In the genomic region with DNA sequence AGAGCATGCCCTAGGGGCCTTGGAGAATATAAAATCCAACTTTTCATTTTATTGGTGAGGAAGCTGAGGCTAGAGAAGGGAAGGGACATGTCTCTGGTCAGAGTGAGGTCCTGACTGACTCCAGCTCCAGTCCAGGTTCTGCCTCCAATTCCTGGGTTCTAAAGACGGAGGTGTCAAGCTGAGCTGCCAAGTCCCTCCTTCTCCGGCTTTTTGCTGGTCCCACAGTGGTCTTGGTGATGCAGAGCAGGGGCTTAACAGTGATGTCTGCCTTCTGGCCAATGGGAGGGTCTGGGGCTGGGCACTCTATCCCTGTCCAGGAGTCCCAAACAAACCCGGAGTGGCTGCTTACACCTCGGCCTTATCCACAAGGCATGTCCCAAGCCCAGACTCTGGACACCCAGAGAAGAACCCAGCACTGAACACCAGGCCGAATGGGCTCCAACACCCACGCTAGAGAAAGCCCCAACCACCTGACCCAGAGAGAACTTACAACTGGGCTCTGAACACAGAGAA, we compare ENCODE assay signal across 12 cellular contexts.
DNase-seq lines count a peak whose midpoint lies in the region; ATAC-seq and TF ChIP-seq lines count a peak whose summit lies in the region.
"Had no signal": no experiment of that assay in that cellular context is flagged by ENCODE, and none has a peak within 500 bp of the region (broad histone marks: within the 10 kb centered on the region; RNA-seq: fewer than 3 reads in every experiment).

No MANE protein-coding gene starts in this region.

- CTCF ChIA-PET in CD4-positive, alpha-beta memory T cell (lab: Charles Lee; ENCODE audit: partially characterized antibody) = interaction anchor here (22.2 kb wide), 1 partner anchor 148 kb away, joined by 864 read pairs; no protein-coding TSS in a partner anchor

- POLR2A ChIA-PET in CD4-positive, alpha-beta memory T cell (lab: Charles Lee; ENCODE audit: partially characterized antibody) = no interaction called here

- H2AFZ ChIP-seq in neural progenitor cell (replicated peaks) = no peak overlapping the region

- no peaks in the 10 kb centered on the region for H3K27me3 ChIP-seq in CD4-positive, alpha-beta memory T cell (ENCODE audit: insufficient read depth, low read length)
- H3K27me3 ChIP-seq in neural progenitor cell = no peaks in the 10 kb centered on the region

- no peaks in the 10 kb centered on the region for H3K27me3 Mint-ChIP-seq in CD4-positive, alpha-beta memory T cell
- H3K27me3 Mint-ChIP-seq in IgD-negative memory B cell = no peaks in the 10 kb centered on the region
- H3K27me3 Mint-ChIP-seq in dendritic cell treated with granulocyte-macrophage colony-stimulating factor and Interleukin-4, amounts not matched to agents 40 ng/mL and 50 ng/mL, for 4 days = peaks cover 37% of the 10 kb centered on the region
- H3K27me3 Mint-ChIP-seq in neural progenitor cell (ENCODE audit: insufficient read depth, low read depth) = peaks cover 17% of the 10 kb centered on the region

- peak overlapping the region; percentile 47 to 80 (median 71) for H3K4me3 Mint-ChIP-seq in CD4-positive, alpha-beta memory T cell
- peak overlapping the region; percentile 1 to 83 (median 67) for H3K4me3 Mint-ChIP-seq in IgD-negative memory B cell
- no peak overlapping the region for H3K4me3 Mint-ChIP-seq in dendritic cell treated with granulocyte-macrophage colony-stimulating factor and Interleukin-4, amounts not matched to agents 40 ng/mL and 50 ng/mL, for 4 days
- H3K4me3 Mint-ChIP-seq in neural progenitor cell = peak overlapping the region; percentile 36

- no peaks in the 10 kb centered on the region for H3K36me3 ChIP-seq in CD4-positive, alpha-beta memory T cell (ENCODE audit: insufficient read depth, low read length)
- H3K36me3 ChIP-seq in neural progenitor cell = no peaks in the 10 kb centered on the region

- no peak overlapping the region for H3K9ac ChIP-seq in neural progenitor cell

- no peak overlapping the region for H3K4me2 ChIP-seq in neural progenitor cell

- no peak for TF ChIP-seq CTCF in neural progenitor cell (IDR thresholded peaks at IDR 0.05)

- no peak overlapping the region for H3K4me3 ChIP-seq in CD4-positive, alpha-beta memory T cell (ENCODE audit: low read length in 2 of 2)
- H3K4me3 ChIP-seq in neural progenitor cell = no peak overlapping the region

- H3K9me3 Mint-ChIP-seq in CD4-positive, alpha-beta memory T cell = no peaks in the 10 kb centered on the region
- H3K9me3 Mint-ChIP-seq in IgD-negative memory B cell (no peaks in the 10 kb centered on the region), neural progenitor cell (peaks cover 5% of the 10 kb centered on the region)
- no peaks in the 10 kb centered on the region for H3K9me3 Mint-ChIP-seq in dendritic cell treated with granulocyte-macrophage colony-stimulating factor and Interleukin-4, amounts not matched to agents 40 ng/mL and 50 ng/mL, for 4 days

- no peak overlapping the region for H3K27ac ChIP-seq in CD4-positive, alpha-beta memory T cell (ENCODE audit: low read depth, low read length)
- H3K27ac ChIP-seq in neural progenitor cell = no peak overlapping the region

- no peak for DNase-seq in CD4-positive, alpha-beta memory T cell
- no peak for DNase-seq in neural progenitor cell (ENCODE audit: low spot score)
- no peak for DNase-seq in head of caudate nucleus
- DNase-seq in stimulated activated CD4-positive, alpha-beta T cell treated with anti-CD3 and anti-CD28 coated beads, Interleukin-4, amount 100 ng/mL, for 1 hour = no peak
- DNase-seq: hippocampal formation; NCI-H146; Right ventricle myocardium superior; stimulated activated CD4-positive, alpha-beta T cell treated with anti-CD3 and anti-CD28 coated beads, Interleukin-12 subunit alpha, Interleukin-12 subunit beta, amount 100 ng/mL, for 4 hours; T-helper 9 cell had no signal

- H3K4me1 Mint-ChIP-seq in CD4-positive, alpha-beta memory T cell = peaks cover 7 to 19% (median 13%) of the 10 kb centered on the region in 4 donors
- peaks cover 14 to 22% (median 20%) of the 10 kb centered on the region in 3 donors for H3K4me1 Mint-ChIP-seq in IgD-negative memory B cell
- peaks cover 32% of the 10 kb centered on the region for H3K4me1 Mint-ChIP-seq in dendritic cell treated with granulocyte-macrophage colony-stimulating factor and Interleukin-4, amounts not matched to agents 40 ng/mL and 50 ng/mL, for 4 days (ENCODE audit: low read depth)
- H3K4me1 Mint-ChIP-seq in neural progenitor cell = peaks cover 72% of the 10 kb centered on the region

- H3K4me1 ChIP-seq in CD4-positive, alpha-beta memory T cell (ENCODE audit: insufficient read depth, low read length) = peaks cover 10% of the 10 kb centered on the region
- H3K4me1 ChIP-seq in neural progenitor cell = peaks cover 26% of the 10 kb centered on the region

- peaks cover 5% of the 10 kb centered on the region for H3F3A ChIP-seq in neural progenitor cell (ENCODE audit: low read depth)

- H3K9me3 ChIP-seq in CD4-positive, alpha-beta memory T cell (ENCODE audit: control insufficient read depth in 1 of 2, low read length in 2 of 2) = no peaks in the 10 kb centered on the region
- H3K9me3 ChIP-seq in neural progenitor cell (ENCODE audit: low read depth) = no peaks in the 10 kb centered on the region

- no peaks in the 10 kb centered on the region for H3K79me2 ChIP-seq in neural progenitor cell (ENCODE audit: low read depth)

- intact Hi-C loops in CD4-positive, alpha-beta memory T cell (cut with micrococcal nuclease) = no loop called here
- intact Hi-C loops in dendritic cell treated with granulocyte-macrophage colony-stimulating factor and Interleukin-4, amounts not matched to agents 40 ng/mL and 50 ng/mL, for 4 days (cut with micrococcal nuclease) = no loop called here
- intact Hi-C loops in head of caudate nucleus (cut with DNase I) = no loop called here

- no peak for ATAC-seq in GM19023 (IDR thresholded peaks at IDR 0.05; ENCODE audit: unreplicated experiment)

- H3K27ac Mint-ChIP-seq in CD4-positive, alpha-beta memory T cell = peak overlapping the region in 6 of 7 donors; percentile 36 to 90 (median 75)
- H3K27ac Mint-ChIP-seq in IgD-negative memory B cell = peak overlapping the region in 1 of 3 donors; percentile 31
- H3K27ac Mint-ChIP-seq in dendritic cell treated with granulocyte-macrophage colony-stimulating factor and Interleukin-4, amounts not matched to agents 40 ng/mL and 50 ng/mL, for 4 days = peak overlapping the region; percentile 4
- H3K27ac Mint-ChIP-seq in neural progenitor cell = peak overlapping the region; percentile 96

- H4K20me1 ChIP-seq in neural progenitor cell (ENCODE audit: low read depth) = no peaks in the 10 kb centered on the region

- no peaks in the 10 kb centered on the region for H3K36me3 Mint-ChIP-seq in CD4-positive, alpha-beta memory T cell
- H3K36me3 Mint-ChIP-seq in IgD-negative memory B cell = no peaks in the 10 kb centered on the region
- H3K36me3 Mint-ChIP-seq in dendritic cell treated with granulocyte-macrophage colony-stimulating factor and Interleukin-4, amounts not matched to agents 40 ng/mL and 50 ng/mL, for 4 days (ENCODE audit: low read depth) = no peaks in the 10 kb centered on the region
- H3K36me3 Mint-ChIP-seq in neural progenitor cell = no peaks in the 10 kb centered on the region
